8 cellular contexts compared by ENCODE assay signal in the genomic region with DNA sequence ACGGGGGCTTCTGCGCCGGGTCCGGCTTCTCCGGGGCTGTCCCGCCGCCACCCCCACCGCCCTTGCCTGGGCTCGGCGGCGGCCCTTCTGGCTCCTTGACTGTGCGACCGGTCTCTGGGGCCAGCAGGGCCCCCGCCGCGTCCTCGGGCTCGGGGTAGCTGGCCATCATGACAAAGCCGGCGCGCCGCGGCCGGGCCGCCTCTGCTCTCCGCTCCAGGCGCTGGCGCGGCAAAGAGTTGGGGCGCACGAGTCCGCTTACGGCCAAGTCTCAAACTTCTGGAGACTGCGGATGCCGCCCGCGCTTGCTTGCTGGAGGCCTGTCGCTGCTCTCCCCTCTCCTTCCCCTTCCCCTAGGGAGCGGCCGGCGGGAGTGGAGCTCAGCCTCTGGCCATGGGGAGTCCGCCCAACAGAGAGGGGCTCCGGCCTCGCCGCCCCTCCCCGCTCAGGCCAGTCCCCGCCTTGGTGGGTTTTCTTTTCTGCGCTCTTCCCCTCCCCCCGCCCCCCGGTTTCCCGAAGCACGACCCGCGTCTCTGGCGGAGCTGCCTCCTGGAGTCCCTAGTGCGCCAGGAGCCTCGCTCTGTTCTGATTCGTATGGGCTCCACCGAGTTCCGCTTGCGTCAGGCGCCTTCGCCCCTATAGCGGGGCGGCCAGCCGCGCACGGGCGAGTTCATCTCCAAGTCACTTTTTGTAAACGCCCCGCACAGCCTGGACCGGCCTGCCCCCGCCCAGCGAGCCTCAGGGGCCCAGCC. TPM values are rescaled to one million over a fixed set of nuclear protein-coding genes. Genes with fewer than 3 reads are reported as not detected.
DNase-seq lines count a peak whose midpoint lies in the region; ATAC-seq, FAIRE-seq and TF ChIP-seq lines count a peak whose summit lies in the region.

Gene FOXL2, minus strand, starts transcription at position 584 of the 749 bp plus-strand sequence. Its CDS starts 415 bp downstream, at position 169.
Gene FOXL2NB, plus strand, starts transcription at position 664 of the 749 bp plus-strand sequence. CDS start 148 bp downstream, outside the sequence.

- ATAC-seq in naive B cell (ENCODE audit: low read depth in 2 of 2) (peak; percentile 37 to 50), GM18511 (IDR thresholded peaks at IDR 0.05; ENCODE audit: unreplicated experiment) (no peak)

- H2BK20ac ChIP-seq in H1 (ENCODE audit: low read length), result peak within 1 kb of the TSS; percentile 97

- H3K4me1 Mint-ChIP-seq in naive B cell, result peaks cover 24 to 55% (median 51%) of the 10 kb centered on the region in 3 donors

- no peak for FAIRE-seq in H1 (lab: Jason Lieb, UNC)

- peak within 1 kb of the TSS; percentile 92 for H2BK15ac ChIP-seq in H1 (ENCODE audit: low read length)

- H3K79me2 ChIP-seq in H1 (ENCODE audit: control insufficient read depth in 1 of 2, insufficient read depth in 2 of 2, low read length in 2 of 2), result no peaks in the 10 kb centered on the region

- no peak for TF ChIP-seq EP300 in H1 (IDR thresholded peaks at IDR 0.05; ENCODE audit: borderline replicate concordance in 1 of 2, low read depth in 2 of 2, low read length in 2 of 2)

- H3K27ac Mint-ChIP-seq in naive B cell, result peak within 1 kb of the TSS in 3 of 6 donors; percentile 39 to 68 (median 59)

- peaks cover 0 to 6% (median 3%) of the 10 kb centered on the region in 7 donors for H3K9me3 Mint-ChIP-seq in naive B cell

- H4K5ac ChIP-seq in H1 (ENCODE audit: insufficient read length, low read depth, low read length), result no peak within 1 kb of the TSS

- no peaks in the 10 kb centered on the region for H3K79me1 ChIP-seq in H1 (ENCODE audit: low read depth, low read length)

- H3K4me2 ChIP-seq in H1 (ENCODE audit: insufficient read depth in 1 of 2, low read depth in 2 of 2, low read length in 2 of 2), result peak within 1 kb of the TSS; percentile 80 to 84

- peak within 1 kb of the TSS; percentile 92 for H4K91ac ChIP-seq in H1 (replicated peaks; ENCODE audit: insufficient read length, low read length)

- in situ Hi-C loops in G401 (cut with HindIII; ENCODE audit: low sequenced_read_pairs), result no loop called here

- peak within 1 kb of the TSS; percentile 89 for H3K18ac ChIP-seq in H1 (ENCODE audit: extremely low read depth, low read length)

- no peak within 1 kb of the TSS; a peak in 3 of 7 replicates for H3K9ac ChIP-seq in H1 (replicated peaks in 1 of 4; ENCODE audit: extremely low read depth in 1 of 4, low read depth in 3 of 4, low read length in 3 of 4)

- peak within 1 kb of the TSS; percentile 88 for H2AK5ac ChIP-seq in H1 (ENCODE audit: low read depth, low read length)

- H3K56ac ChIP-seq in H1 (replicated peaks; ENCODE audit: insufficient read length, low read depth, low read length), result no peak within 1 kb of the TSS

- H2BK120ac ChIP-seq in H1 (replicated peaks; ENCODE audit: low read depth, low read length), result peak within 1 kb of the TSS; percentile 61

- peaks cover 4 to 21% of the 10 kb centered on the region in 2 experiments for H4K20me1 ChIP-seq in H1 (replicated peaks in 1 of 2; ENCODE audit: control insufficient read depth in 1 of 2, insufficient read depth in 2 of 2, low read length in 2 of 2)

- DNase-seq in NCI-H1417 (lab: John Stamatoyannopoulos, UW) (peak in 2 of 3 experiments; percentile 49 to 55), NCI-H1417 treated with DMSO at 0.1 percent for 48 hours (lab: John Stamatoyannopoulos, UW) (no peak), SJSA1 (ENCODE audit: low read depth in 1 of 2, low spot score in 2 of 2) (no peak), H1 (ENCODE audit: low read depth in 1 of 2, low spot score in 2 of 2) (peak in 1 of 2 experiments; percentile 79), naive B cell (no peak), NCI-H345 treated with DMSO at 0.1 percent for 48 hours (lab: John Stamatoyannopoulos, UW; ENCODE audit: unreplicated experiment) (no peak), G401 (ENCODE audit: low spot score) (no peak)

- peak within 1 kb of the TSS; percentile 87 for H3K4ac ChIP-seq in H1 (replicated peaks; ENCODE audit: insufficient read length, low read depth, low read length)

- TF ChIP-seq RAD21 in H1 (IDR thresholded peaks at IDR 0.05 in 1 of 2, conservative IDR thresholded peaks at IDR 0.05 in 1 of 2; ENCODE audit: low read depth in 2 of 2, low read length in 2 of 2), result no peak

- H2AFZ ChIP-seq in H1 (ENCODE audit: low read length), result peak within 1 kb of the TSS; percentile 20; the same call in 1 of the 2 replicates

- peaks cover 28% of the 10 kb centered on the region for H3K23me2 ChIP-seq in H1 (ENCODE audit: low read depth, low read length)

- H3K14ac ChIP-seq in H1 (ENCODE audit: insufficient read length), result no peak within 1 kb of the TSS

- H3K9me3 ChIP-seq in SJSA1 (replicated peaks) (peaks cover 10% of the 10 kb centered on the region), H1 (ENCODE audit: insufficient read depth in 2 of 2, low read depth in 1 of 2, low read length in 1 of 2) (no peaks in the 10 kb centered on the region; a peak in 1 of 4 replicates)

- no peak within 1 kb of the TSS for H3K23ac ChIP-seq in H1 (ENCODE audit: insufficient read length)

- H3K27me3 Mint-ChIP-seq in naive B cell, result peaks cover 79 to 85% (median 83%) of the 10 kb centered on the region in 3 donors

- peak within 1 kb of the TSS; percentile 95 for H2BK12ac ChIP-seq in H1 (ENCODE audit: low read depth, low read length)

- H3K36me3 ChIP-seq in SJSA1, result no peaks in the 10 kb centered on the region
- peaks cover 0 to 4% (median 0%) of the 10 kb centered on the region in 4 experiments; a peak in 1 of 8 replicates for H3K36me3 ChIP-seq in H1 (ENCODE audit: control insufficient read depth in 2 of 4, insufficient read depth in 4 of 4, low read length in 3 of 4)

- H2BK5ac ChIP-seq in H1 (ENCODE audit: low read depth, low read length), result peak within 1 kb of the TSS; percentile 91; the same call in 1 of the 2 replicates

- H3K36me3 Mint-ChIP-seq in naive B cell, result peaks cover 0 to 8% of the 10 kb centered on the region in 2 donors

- CTCF ChIA-PET in H1 (lab: Charles Lee; ENCODE audit: partially characterized antibody), result interaction anchor here (0.7 to 8.8 kb wide), 10 partner anchors 10 to 41 kb away, joined by 3 to 65 read pairs (median 6); no protein-coding TSS in a partner anchor

- TF ChIP-seq POLR2A in H1 (IDR thresholded peaks at IDR 0.05; ENCODE audit: control extremely low read depth in 1 of 2, low read depth in 2 of 2, low read length in 2 of 2), result no peak; a peak in 1 of 3 replicates

- peaks cover 27% of the 10 kb centered on the region for H3K4me1 ChIP-seq in SJSA1 (replicated peaks)
- peaks cover 7 to 50% (median 21%) of the 10 kb centered on the region in 4 experiments for H3K4me1 ChIP-seq in H1 (replicated peaks in 1 of 4; ENCODE audit: control insufficient read depth in 3 of 4, insufficient read depth in 4 of 4, low read length in 3 of 4)

- H3K4me3 ChIP-seq in SJSA1, result peak within 1 kb of the TSS; percentile 17
- H3K4me3 ChIP-seq in H1 (ENCODE audit: extremely low read depth in 1 of 4, insufficient read depth in 2 of 4, low read depth in 3 of 4, low read length in 4 of 4), result peak within 1 kb of the TSS; percentile 37 to 67 (median 46)

- H4K8ac ChIP-seq in H1 (ENCODE audit: extremely low read depth, insufficient read depth, low read length), result peak within 1 kb of the TSS; percentile 87

- POLR2A ChIA-PET in H1 (lab: Charles Lee; ENCODE audit: partially characterized antibody), result interaction anchor here (0.6 to 10.0 kb wide), 7 partner anchors 10 to 378 kb away, joined by 3 to 149 read pairs (median 4); partner anchors contain the start of gene CEP70

- 0% methylated on average over 33 of the region's 74 CpGs; no CpG with 5 or more reads in 1 of the 2 experiments for WGBS in H1 (ENCODE audit: extremely low coverage in 1 of 2, insufficient coverage in 1 of 2, insufficient read length in 1 of 2, insufficient replicate concordance in 2 of 2, low coverage in 1 of 2, low lambda C conversion rate in 2 of 2, missing lambda C conversion rate in 1 of 2), 2 experiments

- H3K4me3 Mint-ChIP-seq in naive B cell, result peak within 1 kb of the TSS; percentile 68 to 92 (median 85)

- TF ChIP-seq CTCF in H1 (IDR thresholded peaks at IDR 0.05; ENCODE audit: control extremely low read depth in 1 of 3, insufficient read depth in 1 of 3, low read depth in 1 of 3, low read length in 3 of 3), result no peak

- H3K27ac ChIP-seq in SJSA1 (no peak within 1 kb of the TSS), H1 (ENCODE audit: low read depth, low read length) (no peak within 1 kb of the TSS)

- H3K27me3 ChIP-seq in SJSA1 (replicated peaks) (peaks cover 88% of the 10 kb centered on the region), H1 (replicated peaks in 1 of 4; ENCODE audit: control insufficient read depth in 3 of 4, extremely low read depth in 1 of 4, insufficient read depth in 3 of 4, low read length in 3 of 4) (peaks cover 83 to 100% (median 96%) of the 10 kb centered on the region in 4 experiments)

RNA-seq across cellular contexts. Expression of gene FOXL2, which starts in this region (rescaled TPM):
- total RNA-seq in SJSA1 (2014; rRNA removed; shearing (Covaris generic)), result not detected in 2 replicates
- total RNA-seq in H1 (2021; fragmentation: NEBNext Ultra II Directional; extraction: Animal tissue kit (Norgen Biotek cat#: 25700)), result 2.2 and 2.4 TPM in 2 replicates
- polyA plus RNA-seq in H1 (2011; rRNA removed) (0.59 and 1.6 TPM in 2 replicates), naive B cell (ENCODE audit: low read depth in 6 of 6) (not detected)
- polyA plus RNA-seq in H1 (2011; cell fraction: cytosol; rRNA removed), result 0.88 TPM
- polyA plus RNA-seq in H1 (2011; cell fraction: nucleus; rRNA removed), result 1.5 TPM
- polyA plus RNA-seq in H1 (2012, experiment 1 of 2), result 0.57 to 0.83 TPM (median 0.62 TPM) in 4 replicates
- polyA plus RNA-seq in H1 (2012, experiment 2 of 2), result 1.2 TPM
- polyA plus RNA-seq in H1 (2013, experiment 1 of 2), result 1.6 TPM
- polyA plus RNA-seq in H1 (2013, experiment 2 of 2), result 2.1 TPM
- 0.10 and 0.41 TPM in 2 replicates for polyA minus RNA-seq in H1 (2011; rRNA and poly(A)+ RNA removed)
- polyA minus RNA-seq in H1 (2011; cell fraction: cytosol; rRNA and poly(A)+ RNA removed), result 0.51 TPM
- 2.3 TPM for polyA minus RNA-seq in H1 (2011; cell fraction: nucleus; rRNA and poly(A)+ RNA removed)
- total RNA-seq in G401 (2014; rRNA removed; shearing (Covaris generic)), result 0.06 TPM in 1 of 2 replicates, not detected in the other

RNA-seq across cellular contexts. Expression of gene FOXL2NB, which starts in this region (rescaled TPM):
- not detected in 2 replicates for total RNA-seq in SJSA1 (2014; rRNA removed; shearing (Covaris generic))
- total RNA-seq in H1 (2021; fragmentation: NEBNext Ultra II Directional; extraction: Animal tissue kit (Norgen Biotek cat#: 25700)), result 7.3 and 7.9 TPM in 2 replicates
- 5.4 and 12.8 TPM in 2 replicates for polyA plus RNA-seq in H1 (2011; rRNA removed)
- 12.2 TPM for polyA plus RNA-seq in H1 (2011; cell fraction: cytosol; rRNA removed)
- 15.9 TPM for polyA plus RNA-seq in H1 (2011; cell fraction: nucleus; rRNA removed)
- polyA plus RNA-seq in H1 (2012, experiment 1 of 2), result 2.0 to 4.3 TPM (median 3.0 TPM) in 4 replicates
- polyA plus RNA-seq in H1 (2012, experiment 2 of 2), result 0.79 TPM
- 9.1 TPM for polyA plus RNA-seq in H1 (2013, experiment 1 of 2)
- 8.4 TPM for polyA plus RNA-seq in H1 (2013, experiment 2 of 2)
- polyA minus RNA-seq in H1 (2011; rRNA and poly(A)+ RNA removed), result 4.3 and 4.9 TPM in 2 replicates
- polyA minus RNA-seq in H1 (2011; cell fraction: cytosol; rRNA and poly(A)+ RNA removed), result 3.1 TPM
- 10.0 TPM for polyA minus RNA-seq in H1 (2011; cell fraction: nucleus; rRNA and poly(A)+ RNA removed)
- not detected for polyA plus RNA-seq in naive B cell (ENCODE audit: low read depth in 6 of 6)
- total RNA-seq in G401 (2014; rRNA removed; shearing (Covaris generic)), result 1.2 TPM in 1 of 2 replicates, not detected in the other

Comparison
In these comparisons a context has a peak if more than half of its experiments do, and no peak if none do; other contexts are left out.
1. DNase-seq: peak in NCI-H1417 (2 of 3); none in NCI-H1417 treated with DMSO at 0.1 percent for 48 hours (single experiment), SJSA1 (0 of 2), naive B cell (single experiment), NCI-H345 treated with DMSO at 0.1 percent for 48 hours (single experiment) and G401 (single experiment).
2. Peak in ATAC-seq in naive B cell; RNA of the genes that start here not detected or under 1 TPM.